In the genomic region with DNA sequence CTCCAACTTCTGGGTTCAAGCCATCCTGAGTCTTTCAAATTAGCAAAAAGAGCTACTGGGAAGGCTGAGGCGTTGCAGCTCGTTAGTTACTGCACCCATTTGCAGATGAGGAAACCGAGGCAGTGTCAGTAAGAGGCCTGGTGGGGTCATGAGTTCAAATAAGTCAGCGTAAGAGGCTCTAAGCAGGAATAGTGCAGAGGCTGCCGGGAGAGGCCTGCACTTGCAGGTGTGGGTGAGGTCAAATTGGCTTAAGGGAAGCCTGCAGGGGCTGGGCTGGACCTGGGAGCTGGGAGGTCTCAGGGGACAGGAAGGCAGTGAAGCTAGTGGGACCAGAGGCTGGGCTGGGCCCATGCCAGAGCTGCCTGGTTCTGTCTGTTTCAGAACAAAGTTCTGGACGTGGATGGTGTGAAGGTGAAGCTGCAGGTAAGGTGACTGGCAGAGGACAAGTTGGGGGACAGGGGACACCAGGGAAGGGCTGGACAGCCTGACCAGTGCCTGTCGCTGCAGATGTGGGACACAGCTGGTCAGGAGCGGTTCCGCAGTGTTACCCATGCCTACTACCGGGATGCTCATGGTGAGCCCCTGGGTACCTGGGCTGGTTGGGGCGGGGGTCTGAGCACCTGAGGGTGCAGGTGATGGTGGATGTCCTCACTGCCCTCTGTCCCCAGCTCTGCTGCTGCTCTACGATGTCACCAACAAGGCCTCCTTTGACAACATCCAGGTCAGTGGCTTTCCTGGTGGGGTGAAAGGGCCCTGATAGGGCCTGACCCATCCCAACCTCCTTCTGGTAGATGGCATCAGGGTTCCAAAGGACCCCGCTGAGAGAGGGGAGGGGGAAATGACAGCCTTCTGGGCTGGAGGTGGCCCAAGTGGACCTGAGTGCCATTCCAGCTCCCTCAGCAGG, we compare ENCODE assay signal across 8 cellular contexts. TPM values are rescaled to one million over a fixed set of nuclear protein-coding genes. Genes with fewer than 3 reads are reported as not detected.
DNase-seq lines count a peak whose midpoint lies in the region; ATAC-seq and TF ChIP-seq lines count a peak whose summit lies in the region.

No MANE protein-coding gene starts in this region.

- no peak overlapping the region for H4K12ac ChIP-seq in trophoblast cell (ENCODE audit: low read depth, low read length)

- H3K4me3 ChIP-seq in GM12875 (ENCODE audit: low read depth, low read length) (peak overlapping the region; percentile 31), trophoblast cell (ENCODE audit: low read depth, low read length) (no peak overlapping the region)

- peaks cover 11% of the 10 kb centered on the region for H3K4me1 Mint-ChIP-seq in MCF 10A (ENCODE audit: insufficient read depth, unreplicated experiment)

- no peak for ATAC-seq in HG02885 (IDR thresholded peaks at IDR 0.05; ENCODE audit: poor library complexity, unreplicated experiment)
- no peak for ATAC-seq in GM18873 (IDR thresholded peaks at IDR 0.05; ENCODE audit: low FRiP score, unreplicated experiment)

- DNase-seq in MV-4-11 (lab: John Stamatoyannopoulos, UW) (peak; percentile 41), MCF 10A (ENCODE audit: unreplicated experiment) (peak; percentile 31), trophoblast cell (no peak), germinal center (ENCODE audit: low spot score) (no peak), NCI-H345 treated with DMSO at 0.1 percent for 48 hours (lab: John Stamatoyannopoulos, UW; ENCODE audit: unreplicated experiment) (no peak)

- no peaks in the 10 kb centered on the region for H3K27me3 Mint-ChIP-seq in MCF 10A (ENCODE audit: insufficient read depth, unreplicated experiment)

- peaks cover 25% of the 10 kb centered on the region for H3K79me2 ChIP-seq in trophoblast cell (ENCODE audit: control insufficient read depth, insufficient read depth, low read length, poor library complexity)

- CTCF ChIA-PET in MCF 10A (lab: Yijun Ruan, JAX), result interaction anchor here (0.6 to 4.7 kb wide), 11 partner anchors 8 to 159 kb away, joined by 3 to 37 read pairs (median 3); no protein-coding TSS in a partner anchor

- no peak overlapping the region for H3K14ac ChIP-seq in trophoblast cell (ENCODE audit: low read length)

- H3K27me3 ChIP-seq in trophoblast cell (ENCODE audit: insufficient read depth, low read length), result no peaks in the 10 kb centered on the region

- H3K9me3 ChIP-seq in trophoblast cell (ENCODE audit: insufficient read depth, low read depth, low read length), result peaks cover 2% of the 10 kb centered on the region

- no peak overlapping the region for H3K9ac ChIP-seq in trophoblast cell (ENCODE audit: low read length)

- peak overlapping the region; percentile 4 for H3K18ac ChIP-seq in trophoblast cell (ENCODE audit: low read length)

- no peak overlapping the region for H3K27ac Mint-ChIP-seq in MCF 10A (ENCODE audit: low read depth, unreplicated experiment)

- H3K23ac ChIP-seq in trophoblast cell (ENCODE audit: low read length), result no peak overlapping the region

- POLR2A ChIA-PET in MCF 10A (lab: Yijun Ruan, JAX), result interaction anchor here (0.5 to 6.6 kb wide), 25 partner anchors 10 to 789 kb away, joined by 3 to 72 read pairs (median 4); a partner anchor contains a TSS

- no peak overlapping the region for H3K4ac ChIP-seq in trophoblast cell (ENCODE audit: low read depth, low read length)

- H3K79me1 ChIP-seq in trophoblast cell (ENCODE audit: low read length), result peaks cover 20% of the 10 kb centered on the region

- no peak overlapping the region for H2BK12ac ChIP-seq in trophoblast cell (ENCODE audit: low read length)

- no peak overlapping the region for H4K91ac ChIP-seq in trophoblast cell (ENCODE audit: low read depth, low read length)

- peaks cover 36 to 44% of the 10 kb centered on the region in 2 experiments for H3K4me1 ChIP-seq in trophoblast cell (ENCODE audit: control insufficient read depth in 1 of 2, insufficient read depth in 2 of 2, low read length in 2 of 2)

- H2AK5ac ChIP-seq in trophoblast cell (ENCODE audit: low read length), result no peak overlapping the region

- no peak overlapping the region for H2BK5ac ChIP-seq in trophoblast cell (ENCODE audit: low read depth, low read length, poor library complexity)

- H2BK120ac ChIP-seq in trophoblast cell (ENCODE audit: insufficient read depth, low read length, poor library complexity), result no peak overlapping the region

- peaks cover 22 to 24% of the 10 kb centered on the region in 2 experiments for H3K36me3 ChIP-seq in trophoblast cell (ENCODE audit: control insufficient read depth in 1 of 2, insufficient read depth in 2 of 2, low read length in 2 of 2)

- no peak overlapping the region for H4K8ac ChIP-seq in trophoblast cell (ENCODE audit: low read depth, low read length)

- no peaks in the 10 kb centered on the region for H3K9me3 Mint-ChIP-seq in MCF 10A (ENCODE audit: unreplicated experiment)

- H2AFZ ChIP-seq in trophoblast cell (ENCODE audit: insufficient read depth, low read length, poor library complexity), result no peak overlapping the region

- no TSS peak for BruUV-seq in MCF 10A (replicated peaks; lab: Mats Ljungman, UMichigan)

- peaks cover 74% of the 10 kb centered on the region for H3K36me3 Mint-ChIP-seq in MCF 10A (ENCODE audit: insufficient read depth, unreplicated experiment)

- no CpG with 5 or more reads among the region's 13 CpGs for WGBS in trophoblast cell (ENCODE audit: extremely low coverage, insufficient coverage, insufficient read length)

- peak overlapping the region; percentile 23 for H3K4me2 ChIP-seq in trophoblast cell (ENCODE audit: low read length)

- intact Hi-C loops in MCF 10A (cut with micrococcal nuclease), result loop anchor here (5.0 kb wide), 1 partner anchor 61 kb away; a partner anchor contains a TSS

- H3K4me3 Mint-ChIP-seq in MCF 10A (ENCODE audit: unreplicated experiment), result peak overlapping the region; percentile 96

- H3K27ac ChIP-seq in trophoblast cell (ENCODE audit: low read depth, low read length), result no peak overlapping the region

- no peak for TF ChIP-seq CTCF in GM12875 (IDR thresholded peaks at IDR 0.05; ENCODE audit: borderline replicate concordance, insufficient read depth, low read depth, low read length)
- no peak for TF ChIP-seq CTCF in MCF 10A (IDR thresholded peaks at IDR 0.05; ENCODE audit: unreplicated experiment)

RNA-seq across cellular contexts. Expression of a gene that starts 3.0 kb away (rescaled TPM):
- total RNA-seq in MCF 10A (2022), result 0.81 and 1.0 TPM in 2 replicates
- polyA plus RNA-seq in trophoblast cell (2013), result 0.60 and 0.65 TPM in 2 replicates

RNA-seq across cellular contexts. Expression of a gene that starts 4.1 kb away (rescaled TPM):
- total RNA-seq in MCF 10A (2022), result 87.4 and 98.6 TPM in 2 replicates
- 109 and 111 TPM in 2 replicates for polyA plus RNA-seq in trophoblast cell (2013)

RNA-seq across cellular contexts. Expression of a gene that starts 15.7 kb away (rescaled TPM):
- total RNA-seq in MCF 10A (2022), result 159 and 187 TPM in 2 replicates
- polyA plus RNA-seq in trophoblast cell (2013), result 23.3 and 23.8 TPM in 2 replicates

RNA-seq across cellular contexts. Expression of a gene that starts 45.0 kb away (rescaled TPM):
- total RNA-seq in MCF 10A (2022), result 0.10 and 0.14 TPM in 2 replicates
- polyA plus RNA-seq in trophoblast cell (2013), result 0.44 and 0.67 TPM in 2 replicates

RNA-seq across cellular contexts. Expression of a gene that starts 53.8 kb away (rescaled TPM):
- total RNA-seq in MCF 10A (2022), result 63.4 and 87.6 TPM in 2 replicates
- 37.7 and 39.2 TPM in 2 replicates for polyA plus RNA-seq in trophoblast cell (2013)

Comparison
In these comparisons a context has a peak if more than half of its experiments do, and no peak if none do; other contexts are left out.
1. DNase-seq: peak in MV-4-11 (single experiment) and MCF 10A (single experiment); none in trophoblast cell (0 of 2), germinal center (single experiment) and NCI-H345 treated with DMSO at 0.1 percent for 48 hours (single experiment).